In genomic region chr1:176765608-176766007, GRCh38 we compare ENCODE assay signal across 30 cellular contexts.
"Had no signal": no experiment of that assay in that cellular context is flagged by ENCODE, and none has a peak within 500 bp of the region (broad histone marks: within the 10 kb centered on the region; RNA-seq: fewer than 3 reads in every experiment).

No MANE protein-coding gene starts in this region.

- H3K4me3 ChIP-seq: colonic mucosa, esophagus muscularis mucosa, gastroesophageal sphincter, heart left ventricle, hepatocyte, lung, mucosa of descending colon, neural progenitor cell, prostate gland, right atrium auricular region, smooth muscle cell, suprapubic skin, transverse colon, upper lobe of right lung, vagina had no signal

- H3K9me3 Mint-ChIP-seq: dendritic cell treated with granulocyte-macrophage colony-stimulating factor and Interleukin-4, amounts not matched to agents 40 ng/mL and 50 ng/mL, for 4 days; memory B cell; mesothelial cell of epicardium; neural progenitor cell had no signal

- H3K4me1 ChIP-seq: colonic mucosa, esophagus muscularis mucosa, foreskin keratinocyte, gastroesophageal sphincter, heart left ventricle, neural progenitor cell, parathyroid adenoma, prostate gland, right atrium auricular region, suprapubic skin, transverse colon, upper lobe of right lung, vagina had no signal

- H3K27ac Mint-ChIP-seq: dendritic cell treated with granulocyte-macrophage colony-stimulating factor and Interleukin-4, amounts not matched to agents 40 ng/mL and 50 ng/mL, for 4 days; memory B cell; mesothelial cell of epicardium; naive B cell; natural killer cell treated with Interleukin-12 subunit alpha and Interleukin-12 subunit beta and Interleukin-15 and Interleukin-18, amount 100 ng/mL, for 72 hours; neural progenitor cell; stimulated activated naive CD8-positive, alpha-beta T cell treated with anti-CD3 and anti-CD28 coated beads, Interleukin-15, amount 100 ng/mL, for 72 hours had no signal

- H3K27me3 Mint-ChIP-seq: dendritic cell treated with granulocyte-macrophage colony-stimulating factor and Interleukin-4, amounts not matched to agents 40 ng/mL and 50 ng/mL, for 4 days; natural killer cell treated with Interleukin-12 subunit alpha and Interleukin-12 subunit beta and Interleukin-15 and Interleukin-18, amount 100 ng/mL, for 72 hours; stimulated activated naive CD8-positive, alpha-beta T cell treated with anti-CD3 and anti-CD28 coated beads, Interleukin-15, amount 100 ng/mL, for 72 hours had no signal

- ATAC-seq: foreskin keratinocyte; gastroesophageal sphincter; heart left ventricle; mucosa of descending colon; sciatic nerve; stimulated activated naive CD8-positive, alpha-beta T cell treated with anti-CD3 and anti-CD28 coated beads, Interleukin-15, amount 100 ng/mL, for 72 hours; upper lobe of right lung had no signal

- H3K36me3 ChIP-seq: colonic mucosa, esophagus muscularis mucosa, gastroesophageal sphincter, heart left ventricle, neural progenitor cell, prostate gland, right atrium auricular region, suprapubic skin, transverse colon, upper lobe of right lung, vagina had no signal

- H3K27ac ChIP-seq: colonic mucosa, esophagus muscularis mucosa, foreskin keratinocyte, gastroesophageal sphincter, heart left ventricle, hepatocyte, neural progenitor cell, parathyroid adenoma, prostate gland, right atrium auricular region, suprapubic skin, transverse colon, upper lobe of right lung, vagina had no signal

- H3K79me2 ChIP-seq: hepatocyte, parathyroid adenoma had no signal

- DNase-seq: colonic mucosa; effector CD8-positive, alpha-beta T cell; foreskin keratinocyte; heart left ventricle; mucosa of descending colon; naive B cell; stimulated activated CD4-positive, alpha-beta T cell treated with anti-CD3 and anti-CD28 coated beads, Interleukin-12 subunit alpha, Interleukin-12 subunit beta, amount 100 ng/mL, for 4 hours; stimulated activated CD4-positive, alpha-beta T cell treated with anti-CD3 and anti-CD28 coated beads, Interleukin-1b, Interleukin-23, amount 100 ng/mL, for 48 hours; stimulated activated CD4-positive, alpha-beta T cell treated with anti-CD3 and anti-CD28 coated beads, Interleukin-4, amount 100 ng/mL, for 1 hour; stimulated activated CD8-positive, alpha-beta memory T cell treated with anti-CD3 and anti-CD28 coated beads, Interleukin-4, amount 100 ng/mL, for 48 hours; stimulated activated naive CD4-positive, alpha-beta T cell; stimulated activated naive CD8-positive, alpha-beta T cell treated with anti-CD3 and anti-CD28 coated beads, Interleukin-15, amount 100 ng/mL, for 72 hours; transverse colon; upper lobe of right lung had no signal

- H3K36me3 Mint-ChIP-seq: memory B cell; mesothelial cell of epicardium; naive B cell; natural killer cell treated with Interleukin-12 subunit alpha and Interleukin-12 subunit beta and Interleukin-15 and Interleukin-18, amount 100 ng/mL, for 72 hours; neural progenitor cell had no signal

- H2AFZ ChIP-seq: hepatocyte, neural progenitor cell, parathyroid adenoma had no signal

- H3K4me3 Mint-ChIP-seq: dendritic cell treated with granulocyte-macrophage colony-stimulating factor and Interleukin-4, amounts not matched to agents 40 ng/mL and 50 ng/mL, for 4 days; memory B cell; mesothelial cell of epicardium; naive B cell; natural killer cell treated with Interleukin-12 subunit alpha and Interleukin-12 subunit beta and Interleukin-15 and Interleukin-18, amount 100 ng/mL, for 72 hours; neural progenitor cell; stimulated activated naive CD8-positive, alpha-beta T cell treated with anti-CD3 and anti-CD28 coated beads, Interleukin-15, amount 100 ng/mL, for 72 hours had no signal

- H3K4me1 Mint-ChIP-seq: memory B cell; mesothelial cell of epicardium; naive B cell; neural progenitor cell; stimulated activated naive CD8-positive, alpha-beta T cell treated with anti-CD3 and anti-CD28 coated beads, Interleukin-15, amount 100 ng/mL, for 72 hours had no signal

- H3K9me3 ChIP-seq: colonic mucosa, esophagus muscularis mucosa, gastroesophageal sphincter, heart left ventricle, mucosa of descending colon, prostate gland, right atrium auricular region, suprapubic skin, transverse colon, upper lobe of right lung, vagina had no signal

- H3K4me2 ChIP-seq: hepatocyte, neural progenitor cell, smooth muscle cell had no signal

- H3K27me3 ChIP-seq: colonic mucosa, esophagus muscularis mucosa, foreskin keratinocyte, heart left ventricle, hepatocyte, neural progenitor cell, right atrium auricular region, suprapubic skin, transverse colon, upper lobe of right lung, vagina had no signal
